ENCODE assay signal across 8 cellular contexts in the genomic region with DNA sequence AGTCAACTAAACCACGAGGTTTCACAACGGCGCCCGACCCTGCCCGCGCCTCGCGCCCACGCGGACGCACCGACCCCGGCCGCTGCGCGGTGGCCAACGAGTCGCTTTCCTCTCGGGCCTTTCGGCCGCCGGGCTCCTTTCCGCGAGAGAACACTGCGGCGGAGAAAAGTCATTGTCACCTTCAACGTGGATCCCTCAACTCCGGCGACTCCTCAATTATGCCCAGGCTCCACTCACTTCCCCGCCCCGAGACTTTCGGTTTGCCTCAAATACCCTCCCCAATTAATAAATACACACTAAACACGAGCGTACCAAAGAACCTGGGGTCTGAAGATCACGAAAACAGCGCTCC.
DNase-seq lines count a peak whose midpoint lies in the region; ATAC-seq and TF ChIP-seq lines count a peak whose summit lies in the region.

No MANE protein-coding gene starts in this region.

- no peak for DNase-seq in HFF-Myc (ENCODE audit: extremely low read depth, low read depth)
- DNase-seq in activated T-cell treated with anti-CD3 and anti-CD28 coated beads for 4 hours = peak; percentile 26
- DNase-seq in germinal center (ENCODE audit: low spot score) = peak; percentile 21
- no peak for DNase-seq in retinal pigment epithelial cell (ENCODE audit: low read depth)
- DNase-seq in NCI-H2227 treated with DMSO at 0.1 percent for 48 hours (lab: John Stamatoyannopoulos, UW) = no peak

- H3K4me1 ChIP-seq in BLaER1 = peaks cover 36% of the 10 kb centered on the region

- H4K20me1 ChIP-seq in BLaER1 = peaks cover 36% of the 10 kb centered on the region

- H3K4me2 ChIP-seq in BLaER1 = peak overlapping the region; percentile 98

- H3K36me3 ChIP-seq in BLaER1 = no peaks in the 10 kb centered on the region

- no peak for ATAC-seq in HG03025 (IDR thresholded peaks at IDR 0.05; ENCODE audit: low FRiP score, unreplicated experiment)
- no peak for ATAC-seq in HG02852 (IDR thresholded peaks at IDR 0.05; ENCODE audit: unreplicated experiment)

- TF ChIP-seq CTCF in HFF-Myc (IDR thresholded peaks at IDR 0.05; ENCODE audit: low read depth, low read length, missing control alignments) = no peak
- TF ChIP-seq CTCF in retinal pigment epithelial cell (conservative IDR thresholded peaks at IDR 0.05; ENCODE audit: low read depth, low read length) = no peak

- peak overlapping the region; percentile 89 for H3K4me3 ChIP-seq in BLaER1
- H3K4me3 ChIP-seq in HFF-Myc (replicated peaks; ENCODE audit: low read depth, low read length) = peak overlapping the region; percentile 87
- H3K4me3 ChIP-seq in retinal pigment epithelial cell (ENCODE audit: low read length) = peak overlapping the region; percentile 91

- no peaks in the 10 kb centered on the region for H3K27me3 ChIP-seq in BLaER1

- peak overlapping the region; percentile 99 for H3K27ac ChIP-seq in BLaER1

- peak overlapping the region; percentile 99 for H3K9ac ChIP-seq in BLaER1

- H3K9me3 ChIP-seq in BLaER1 = no peaks in the 10 kb centered on the region

Comparison
In these comparisons a context has a peak if more than half of its experiments do, and no peak if none do; other contexts are left out.
1. DNase-seq: peak in activated T-cell treated with anti-CD3 and anti-CD28 coated beads for 4 hours (single experiment) and germinal center (single experiment); none in HFF-Myc (single experiment), retinal pigment epithelial cell (single experiment) and NCI-H2227 treated with DMSO at 0.1 percent for 48 hours (single experiment).
2. Peak in every context shown above with its lines, with median percentiles within 50 percentile points of each other: H3K4me3 ChIP-seq.